In the genomic region with DNA sequence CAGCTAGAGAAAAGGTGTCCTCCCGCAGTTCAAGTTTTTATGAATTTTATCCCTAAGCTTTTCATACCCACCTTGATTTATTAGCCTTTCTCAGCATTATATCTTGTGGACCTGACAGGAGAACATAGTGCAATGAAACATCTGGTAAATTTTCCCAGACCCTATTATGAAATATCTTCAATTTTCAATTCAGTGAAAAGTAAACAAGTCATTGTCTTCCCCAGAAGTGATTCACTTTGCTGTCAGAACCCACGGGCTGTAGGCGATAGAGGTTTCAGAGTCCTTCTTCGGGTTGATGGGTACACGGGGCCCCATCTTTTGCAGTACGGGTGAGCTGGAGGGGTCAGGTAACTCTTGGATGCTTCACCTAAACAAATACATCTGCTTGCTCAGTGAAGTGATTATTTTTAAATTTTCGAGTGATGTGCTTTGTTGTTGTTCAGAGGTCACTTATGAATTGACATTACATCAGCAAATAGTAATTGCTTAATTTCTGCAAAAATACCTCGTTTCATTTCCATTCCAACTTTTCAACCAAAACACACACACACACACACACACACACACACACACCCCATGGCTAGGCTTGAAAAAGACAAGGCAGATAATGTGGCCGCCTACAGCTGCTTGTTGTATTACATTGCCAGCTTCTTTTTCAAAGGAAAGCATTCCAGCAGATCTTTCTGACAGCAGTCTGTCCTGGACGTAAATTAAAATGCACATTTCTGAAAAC, we compare ENCODE assay signal across 16 cellular contexts.
DNase-seq lines count a peak whose midpoint lies in the region; ATAC-seq and TF ChIP-seq lines count a peak whose summit lies in the region.
"Had no signal": no experiment of that assay in that cellular context is flagged by ENCODE, and none has a peak within 500 bp of the region (broad histone marks: within the 10 kb centered on the region; RNA-seq: fewer than 3 reads in every experiment).

No MANE protein-coding gene starts in this region.

- H3K4me1 Mint-ChIP-seq in activated T-helper 17 cell treated with anti-CD3 and anti-CD28 coated beads, Interleukin-2, amount 50 U/mL, for 72 hours: no peaks in the 10 kb centered on the region

- no peaks in the 10 kb centered on the region for H3K36me3 Mint-ChIP-seq in activated T-helper 17 cell treated with anti-CD3 and anti-CD28 coated beads, Interleukin-2, amount 50 U/mL, for 72 hours (ENCODE audit: low read depth)

- ATAC-seq in activated T-helper 17 cell treated with anti-CD3 and anti-CD28 coated beads, Interleukin-2, amount 50 U/mL, for 72 hours (replicated peaks): peak; percentile 42
- peak; percentile 72 for ATAC-seq in foreskin keratinocyte
- ATAC-seq in HG02938 (IDR thresholded peaks at IDR 0.05; ENCODE audit: unreplicated experiment): no peak
- ATAC-seq in GM18520 (IDR thresholded peaks at IDR 0.05; ENCODE audit: unreplicated experiment): no peak
- ATAC-seq: activated T-cell treated with anti-CD3 and anti-CD28 coated beads, Interleukin-2, amount 50 U/mL, for 4 hours; HCT116 had no signal

- no peaks in the 10 kb centered on the region for H3K27me3 ChIP-seq in foreskin keratinocyte
- H3K27me3 ChIP-seq: heart left ventricle, neutrophil, suprapubic skin had no signal

- no peaks in the 10 kb centered on the region for H3K9me3 Mint-ChIP-seq in activated T-helper 17 cell treated with anti-CD3 and anti-CD28 coated beads, Interleukin-2, amount 50 U/mL, for 72 hours
- H3K9me3 Mint-ChIP-seq: activated T-cell treated with anti-CD3 and anti-CD28 coated beads, Interleukin-2, amount 50 U/mL, for 4 hours; endodermal cell had no signal

- DNase-seq in activated CD4-positive, alpha-beta T cell treated with anti-CD3 and anti-CD28 coated beads for 48 hours: peak; percentile 11
- no peak for DNase-seq in activated CD4-positive, alpha-beta T cell treated with anti-CD3 and anti-CD28 coated beads, Interleukin-2, amount 50 U/mL, for 4 hours
- peak; percentile 54 to 61 for DNase-seq in foreskin keratinocyte
- peak; percentile 29 for DNase-seq in superior temporal gyrus (ENCODE audit: extremely low spot score)
- no peak for DNase-seq in cerebellar cortex (ENCODE audit: low spot score)
- DNase-seq: activated CD4-positive, alpha-beta T cell treated with anti-CD3 and anti-CD28 coated beads for 4 hours; activated T-cell treated with anti-CD3 and anti-CD28 coated beads, Interleukin-2, amount 50 U/mL, for 4 hours; Calu3; endodermal cell had no signal

- H3K4me1 ChIP-seq in foreskin keratinocyte: peaks cover 20% of the 10 kb centered on the region

- H3K4me3 Mint-ChIP-seq in activated T-helper 17 cell treated with anti-CD3 and anti-CD28 coated beads, Interleukin-2, amount 50 U/mL, for 72 hours: no peak overlapping the region
- H3K4me3 Mint-ChIP-seq: activated T-cell treated with anti-CD3 and anti-CD28 coated beads, Interleukin-2, amount 50 U/mL, for 4 hours; endodermal cell had no signal

- H3K27ac Mint-ChIP-seq in activated T-helper 17 cell treated with anti-CD3 and anti-CD28 coated beads, Interleukin-2, amount 50 U/mL, for 72 hours: no peak overlapping the region
- H3K27ac Mint-ChIP-seq: endodermal cell had no signal

- no peak for TF ChIP-seq CTCF in foreskin keratinocyte (conservative IDR thresholded peaks at IDR 0.05)

- peaks cover 24% of the 10 kb centered on the region for H3K27me3 Mint-ChIP-seq in activated T-helper 17 cell treated with anti-CD3 and anti-CD28 coated beads, Interleukin-2, amount 50 U/mL, for 72 hours

- H3K27ac ChIP-seq in foreskin keratinocyte: no peak overlapping the region
- H3K27ac ChIP-seq: heart left ventricle, neutrophil, suprapubic skin had no signal

Comparison
In these comparisons a context has a peak if more than half of its experiments do, and no peak if none do; other contexts are left out.
1. DNase-seq: peak in activated CD4-positive, alpha-beta T cell treated with anti-CD3 and anti-CD28 coated beads for 48 hours (single experiment), foreskin keratinocyte (2 of 2) and superior temporal gyrus (single experiment); none in activated CD4-positive, alpha-beta T cell treated with anti-CD3 and anti-CD28 coated beads, Interleukin-2, amount 50 U/mL, for 4 hours (0 of 2) and cerebellar cortex (single experiment).
2. ATAC-seq: peak in activated T-helper 17 cell treated with anti-CD3 and anti-CD28 coated beads, Interleukin-2, amount 50 U/mL, for 72 hours (single experiment) and foreskin keratinocyte (single experiment); none in HG02938 (single experiment) and GM18520 (single experiment).